Comparison of ENCODE assay signal across 19 cellular contexts in the genomic region with DNA sequence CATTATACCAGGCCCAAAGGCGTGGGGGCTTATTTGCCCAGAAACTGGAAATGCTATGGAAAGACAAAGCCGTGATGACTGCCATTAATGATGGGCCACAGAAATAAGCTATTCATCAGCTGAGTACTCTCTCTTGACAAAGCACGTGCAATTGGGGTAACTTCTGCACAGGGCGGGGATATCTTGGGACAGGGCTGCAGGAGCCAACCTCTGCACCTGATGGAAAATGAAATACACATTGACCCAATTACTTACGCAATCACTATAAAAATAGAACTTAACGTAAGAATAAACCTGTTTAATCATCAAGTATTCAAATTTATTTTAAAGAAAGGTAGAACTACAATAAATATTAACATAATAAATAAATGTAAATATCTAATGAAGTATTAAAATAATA.
DNase-seq lines count a peak whose midpoint lies in the region; ATAC-seq, FAIRE-seq and TF ChIP-seq lines count a peak whose summit lies in the region.
"Had no signal": no experiment of that assay in that cellular context is flagged by ENCODE, and none has a peak within 500 bp of the region (broad histone marks: within the 10 kb centered on the region; RNA-seq: fewer than 3 reads in every experiment).

No MANE protein-coding gene starts in this region.

- H3K4me3 ChIP-seq in K562 (no peak overlapping the region), psoas muscle (no peak overlapping the region), uterus (no peak overlapping the region)

- H3K4me1 ChIP-seq in K562 (replicated peaks in 1 of 2; ENCODE audit: control insufficient read depth in 2 of 2, insufficient read depth in 2 of 2, low read length in 2 of 2): no peaks in the 10 kb centered on the region
- peaks cover 15% of the 10 kb centered on the region for H3K4me1 ChIP-seq in psoas muscle
- no peaks in the 10 kb centered on the region for H3K4me1 ChIP-seq in uterus

- POLR2A ChIA-PET in K562 (lab: Yijun Ruan, JAX): no interaction called here

- H4K20me1 ChIP-seq in K562 (replicated peaks; ENCODE audit: control insufficient read depth, insufficient read depth, low read length): no peaks in the 10 kb centered on the region

- no TSS peak for BruUV-seq in K562 (replicated peaks; lab: Mats Ljungman, UMichigan)

- no peak for TF ChIP-seq CTCF in K562 (IDR thresholded peaks at IDR 0.05 in 2 of 3, conservative IDR thresholded peaks at IDR 0.05 in 1 of 3; ENCODE audit: insufficient read depth in 2 of 3, low read depth in 1 of 3, low read length in 3 of 3)
- TF ChIP-seq CTCF in psoas muscle (IDR thresholded peaks at IDR 0.05): no peak
- TF ChIP-seq CTCF in uterus (IDR thresholded peaks at IDR 0.05): no peak

- FAIRE-seq in A204.1 (lab: Jason Lieb, UNC) (peak; percentile 60), K562 (lab: Jason Lieb, UNC) (no peak)
- FAIRE-seq: GM12891, GM18507 had no signal

- intact Hi-C loops in K562 (cut with micrococcal nuclease): no loop called here
- intact Hi-C loops in psoas muscle (cut with DNase I): no loop called here
- intact Hi-C loops in uterus (cut with DNase I; ENCODE audit: low total_unique reads): no loop called here

- WGBS in K562 (ENCODE audit: insufficient coverage, low coverage, missing lambda C conversion rate): 14% methylated on average over 6 of the region's 6 CpGs
- 38 to 41% (median 38%) methylated on average over 6 of the region's 6 CpGs for WGBS in psoas muscle, 3 donors

- H2AFZ ChIP-seq in K562 (ENCODE audit: low read depth, low read length): no peak overlapping the region

- in situ Hi-C loops in K562 (cut with MboI): no loop called here

- H3K27me3 ChIP-seq in K562 (ENCODE audit: control insufficient read depth in 2 of 2, insufficient read depth in 2 of 2, low read length in 2 of 2): no peaks in the 10 kb centered on the region
- H3K27me3 ChIP-seq in psoas muscle (ENCODE audit: insufficient read depth in 3 of 3, low read length in 2 of 3): no peaks in the 10 kb centered on the region
- H3K27me3 ChIP-seq in uterus: no peaks in the 10 kb centered on the region

- TF ChIP-seq POLR2A in K562 (conservative IDR thresholded peaks at IDR 0.05) (no peak), uterus (IDR thresholded peaks at IDR 0.05) (no peak)

- H3K9me3 ChIP-seq in K562 (replicated peaks; ENCODE audit: control insufficient read depth, insufficient read depth, low read depth, low read length): no peaks in the 10 kb centered on the region
- no peaks in the 10 kb centered on the region for H3K9me3 ChIP-seq in psoas muscle
- no peaks in the 10 kb centered on the region for H3K9me3 ChIP-seq in uterus

- no peak for DNase-seq in K562 (ENCODE audit: extremely low read depth in 1 of 4, low spot score in 3 of 4)
- no peak for DNase-seq in psoas muscle
- DNase-seq in uterus: no peak
- DNase-seq in NK-92 (lab: John Stamatoyannopoulos, UW; ENCODE audit: unreplicated experiment): no peak
- DNase-seq: 8988T; C1 segment of cervical spinal cord; Calu3; CD4-positive, alpha-beta memory T cell; COR-L47; DMS53; DMS79 treated with DMSO at 0.1 percent for 48 hours; GF-D8; GOT3; H7; HCEC 1CT had no signal

- H3K4me2 ChIP-seq in K562 (ENCODE audit: insufficient read depth, low read length): no peak overlapping the region

- no peak for TF ChIP-seq EP300 in K562 (IDR thresholded peaks at IDR 0.05; ENCODE audit: low read length)

- CTCF ChIA-PET in K562 (lab: Yijun Ruan, JAX; ENCODE audit: low intra/inter-chr PET ratio): no interaction called here

- H3K79me2 ChIP-seq in K562 (ENCODE audit: control insufficient read depth, insufficient read depth, low read length): no peaks in the 10 kb centered on the region

- no peak for ATAC-seq in K562
- ATAC-seq in psoas muscle: peak in 3 of 4 donors; percentile 41 to 66 (median 61)
- ATAC-seq in GM21786 (IDR thresholded peaks at IDR 0.05; ENCODE audit: unreplicated experiment): no peak

- TF ChIP-seq RAD21 in K562 (CRISPR knock-in tag; conservative IDR thresholded peaks at IDR 0.05 in 1 of 2, IDR thresholded peaks at IDR 0.05 in 1 of 2): no peak

- H3K36me3 ChIP-seq in K562 (ENCODE audit: control insufficient read depth, insufficient read depth, low read length) (no peaks in the 10 kb centered on the region), psoas muscle (ENCODE audit: insufficient read depth in 1 of 2, low read depth in 1 of 2) (no peaks in the 10 kb centered on the region), uterus (no peaks in the 10 kb centered on the region)

- H3K9me1 ChIP-seq in K562 (ENCODE audit: control insufficient read depth, insufficient read depth, low read length): no peaks in the 10 kb centered on the region

- H3K9ac ChIP-seq in K562 (ENCODE audit: insufficient read depth in 1 of 2, low read depth in 2 of 2, low read length in 2 of 2): no peak overlapping the region

- H3K27ac ChIP-seq in K562 (ENCODE audit: extremely low read depth, low read depth, low read length): no peak overlapping the region
- H3K27ac ChIP-seq in psoas muscle: no peak overlapping the region
- no peak overlapping the region for H3K27ac ChIP-seq in uterus

TF ChIP-seq in K562, 482 proteins besides CTCF, POLR2A, EP300 and RAD21:
- TF ChIP-seq, protein P1, sequence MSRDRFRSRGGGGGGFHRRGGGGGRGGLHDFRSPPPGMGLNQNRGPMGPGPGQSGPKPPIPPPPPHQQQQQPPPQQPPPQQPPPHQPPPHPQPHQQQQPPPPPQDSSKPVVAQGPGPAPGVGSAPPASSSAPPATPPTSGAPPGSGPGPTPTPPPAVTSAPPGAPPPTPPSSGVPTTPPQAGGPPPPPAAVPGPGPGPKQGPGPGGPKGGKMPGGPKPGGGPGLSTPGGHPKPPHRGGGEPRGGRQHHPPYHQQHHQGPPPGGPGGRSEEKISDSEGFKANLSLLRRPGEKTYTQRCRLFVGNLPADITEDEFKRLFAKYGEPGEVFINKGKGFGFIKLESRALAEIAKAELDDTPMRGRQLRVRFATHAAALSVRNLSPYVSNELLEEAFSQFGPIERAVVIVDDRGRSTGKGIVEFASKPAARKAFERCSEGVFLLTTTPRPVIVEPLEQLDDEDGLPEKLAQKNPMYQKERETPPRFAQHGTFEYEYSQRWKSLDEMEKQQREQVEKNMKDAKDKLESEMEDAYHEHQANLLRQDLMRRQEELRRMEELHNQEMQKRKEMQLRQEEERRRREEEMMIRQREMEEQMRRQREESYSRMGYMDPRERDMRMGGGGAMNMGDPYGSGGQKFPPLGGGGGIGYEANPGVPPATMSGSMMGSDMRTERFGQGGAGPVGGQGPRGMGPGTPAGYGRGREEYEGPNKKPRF (IDR thresholded peaks at IDR 0.05; ENCODE audit: low read depth, low read length): no peak
- TF ChIP-seq CEBPG (CRISPR knock-in tag; IDR thresholded peaks at IDR 0.05) (no peak), CEBPG (tag; conservative IDR thresholded peaks at IDR 0.05 in 1 of 2, IDR thresholded peaks at IDR 0.05 in 1 of 2) (peak in 1 of 2 experiments; percentile 54; a peak in 2 of 4 replicates), CEBPB (tag; IDR thresholded peaks at IDR 0.05) (0 out of 2 replicates have a peak, but pooled peaks have one; percentile 10)
- TF ChIP-seq, protein P2, sequence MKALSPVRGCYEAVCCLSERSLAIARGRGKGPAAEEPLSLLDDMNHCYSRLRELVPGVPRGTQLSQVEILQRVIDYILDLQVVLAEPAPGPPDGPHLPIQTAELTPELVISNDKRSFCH (CRISPR knock-in tag; IDR thresholded peaks at IDR 0.05): no peak
- TF ChIP-seq, protein P2 (tag; IDR thresholded peaks at IDR 0.05): no peak

Comparison
In these comparisons a context has a peak if more than half of its experiments do, and no peak if none do; other contexts are left out.
1. ATAC-seq: peak in psoas muscle (3 of 4); none in K562 (single experiment) and GM21786 (single experiment).